9 cellular contexts compared by ENCODE assay signal in genomic region chr2:235740821-235741220, GRCh38.
DNase-seq lines count a peak whose midpoint lies in the region; ATAC-seq, FAIRE-seq and TF ChIP-seq lines count a peak whose summit lies in the region.
"Had no signal": no experiment of that assay in that cellular context is flagged by ENCODE, and none has a peak within 500 bp of the region (broad histone marks: within the 10 kb centered on the region; RNA-seq: fewer than 3 reads in every experiment).

No MANE protein-coding gene starts in this region.

- in situ Hi-C loops in Caki2 (cut with HindIII; ENCODE audit: low pct_unique_long_range_greater_than_20kb, low sequenced_read_pairs) (no loop called here), KBM-7 (cut with MboI; ENCODE audit: low pct_unique_long_range_greater_than_20kb, low sequenced_read_pairs) (loop anchor here (25.0 kb wide), 2 partner anchors 129 to 604 kb away; no protein-coding TSS in a partner anchor)

- ATAC-seq in SK-N-SH treated with all-trans-retinoic acid at 6 μM for 48 hours = peak; percentile 76
- no peak for ATAC-seq in GM18873 (IDR thresholded peaks at IDR 0.05; ENCODE audit: low FRiP score, unreplicated experiment)

- DNase-seq in Caki2 (ENCODE audit: low read depth) (peak; percentile 4), KBM-7 (peak; percentile 26), kidney epithelial cell (ENCODE audit: low read depth) (no peak), NOMO-1 (lab: John Stamatoyannopoulos, UW; ENCODE audit: unreplicated experiment in 2 of 2) (no peak), GM12892 (ENCODE audit: insufficient read length) (no peak)
- DNase-seq in activated effector memory CD4-positive, alpha-beta T cell treated with anti-CD3 and anti-CD28 coated beads, Interleukin-2, amount 50 U/mL, for 16 hours = no peak
- DNase-seq: activated CD4-positive, CD25-positive, alpha-beta regulatory T cell had no signal

- no peak for TF ChIP-seq POLR2A in GM12892 (IDR thresholded peaks at IDR 0.05; ENCODE audit: low read depth, low read length)

- FAIRE-seq in GM12892 (lab: Jason Lieb, UNC) = no peak

- H3K36me3 ChIP-seq in kidney epithelial cell (ENCODE audit: control insufficient read depth, insufficient read depth, low read length) = no peaks in the 10 kb centered on the region

- TF ChIP-seq CTCF in kidney epithelial cell (IDR thresholded peaks at IDR 0.05; ENCODE audit: insufficient read depth, low read length, poor library complexity, severe bottlenecking) = peak; percentile 49

- no peaks in the 10 kb centered on the region for H3K27me3 ChIP-seq in kidney epithelial cell (ENCODE audit: control insufficient read depth, insufficient read depth, low read length)

- no peak overlapping the region for H3K4me3 ChIP-seq in kidney epithelial cell (ENCODE audit: low read depth, low read length)

TF ChIP-seq in SK-N-SH treated with all-trans-retinoic acid at 6 μM for 48 hours, 23 proteins besides CTCF, POLR2A, EP300 and RAD21:
- no peak for TF ChIP-seq ESRRG (CRISPR knock-in tag; IDR thresholded peaks at IDR 0.05)
- TF ChIP-seq GLIS3 (CRISPR knock-in tag; IDR thresholded peaks at IDR 0.05) = no peak
- TF ChIP-seq TSHZ2 (CRISPR knock-in tag; IDR thresholded peaks at IDR 0.05) = no peak
- TF ChIP-seq PATZ1 (CRISPR knock-in tag; IDR thresholded peaks at IDR 0.05; ENCODE audit: borderline replicate concordance) = no peak
- no peak for TF ChIP-seq ISL1 (CRISPR knock-in tag; IDR thresholded peaks at IDR 0.05)
- no peak for TF ChIP-seq ZNF8 (CRISPR knock-in tag; IDR thresholded peaks at IDR 0.05)
- no peak for TF ChIP-seq TOX (CRISPR knock-in tag; IDR thresholded peaks at IDR 0.05; ENCODE audit: borderline replicate concordance)
- TF ChIP-seq TCF4 (CRISPR knock-in tag; IDR thresholded peaks at IDR 0.05; ENCODE audit: borderline replicate concordance) = no peak
- TF ChIP-seq ZFP30 (CRISPR knock-in tag; IDR thresholded peaks at IDR 0.05) = no peak
- no peak for TF ChIP-seq ZC3H10 (CRISPR knock-in tag; IDR thresholded peaks at IDR 0.05)
- no peak for TF ChIP-seq BACH2 (CRISPR knock-in tag; IDR thresholded peaks at IDR 0.05; ENCODE audit: borderline replicate concordance)
- no peak for TF ChIP-seq ARNTL (CRISPR knock-in tag; IDR thresholded peaks at IDR 0.05; ENCODE audit: borderline replicate concordance, low read depth)
- TF ChIP-seq CREB5 (CRISPR knock-in tag; IDR thresholded peaks at IDR 0.05; ENCODE audit: low read depth) = no peak
- TF ChIP-seq OSR1 (CRISPR knock-in tag; IDR thresholded peaks at IDR 0.05) = no peak
- no peak for TF ChIP-seq CSDC2 (CRISPR knock-in tag; IDR thresholded peaks at IDR 0.05)
- TF ChIP-seq ZNF70 (CRISPR knock-in tag; IDR thresholded peaks at IDR 0.05) = no peak
- no peak for TF ChIP-seq PPARA (CRISPR knock-in tag; IDR thresholded peaks at IDR 0.05; ENCODE audit: borderline replicate concordance)
- TF ChIP-seq CSRNP3 (CRISPR knock-in tag; IDR thresholded peaks at IDR 0.05) = no peak
- no peak for TF ChIP-seq RARB (CRISPR knock-in tag; IDR thresholded peaks at IDR 0.05)

Comparison
In these comparisons a context has a peak if more than half of its experiments do, and no peak if none do; other contexts are left out.
1. DNase-seq: peak in Caki2 (single experiment) and KBM-7 (single experiment); none in kidney epithelial cell (single experiment), activated effector memory CD4-positive, alpha-beta T cell treated with anti-CD3 and anti-CD28 coated beads, Interleukin-2, amount 50 U/mL, for 16 hours (single experiment), NOMO-1 (0 of 2) and GM12892 (single experiment).